11 cellular contexts compared by ENCODE assay signal in the genomic region with DNA sequence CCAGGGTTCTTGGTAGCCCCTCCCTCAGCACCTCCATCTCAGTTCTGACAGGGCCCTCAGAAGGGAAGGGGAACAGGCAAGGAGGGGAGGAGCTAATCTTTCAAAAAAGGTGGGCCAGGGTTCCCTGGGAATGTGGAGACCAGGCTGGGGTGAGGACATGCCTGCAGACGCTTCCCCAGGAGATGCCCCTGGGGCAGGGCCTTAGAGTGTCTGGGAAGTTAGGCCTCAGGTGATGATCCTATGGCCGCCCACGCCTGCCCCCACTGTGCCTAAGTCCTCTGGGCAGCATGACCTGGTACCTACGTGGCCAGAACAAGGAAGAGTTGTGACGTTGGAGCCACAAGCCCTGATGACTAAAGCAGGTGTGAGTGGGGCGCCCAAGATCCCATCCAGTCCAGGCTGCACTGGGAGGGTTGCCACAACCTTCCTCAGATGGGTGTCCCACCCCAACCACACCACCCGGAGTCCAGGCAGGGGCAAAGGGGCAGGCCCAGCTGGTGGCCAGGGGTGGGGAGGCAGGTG. TPM values are rescaled to one million over a fixed set of nuclear protein-coding genes. Genes with fewer than 3 reads are reported as not detected.
A peak's percentile ranks its signal among the peaks of the same experiment; 100 is the strongest.
DNase-seq lines count a peak whose midpoint lies in the region; ATAC-seq and TF ChIP-seq lines count a peak whose summit lies in the region.
"Had no signal": no experiment of that assay in that cellular context is flagged by ENCODE, and none has a peak within 500 bp of the region (broad histone marks: within the 10 kb centered on the region; RNA-seq: fewer than 3 reads in every experiment).

No MANE protein-coding gene starts in this region.

- no peak for TF ChIP-seq EP300 in Ishikawa (IDR thresholded peaks at IDR 0.05; ENCODE audit: borderline replicate concordance)

- 67 to 68% methylated on average over 4 to 7 of the region's 7 CpGs for WGBS in testis, 2 donors

- TF ChIP-seq RAD21 in Ishikawa (IDR thresholded peaks at IDR 0.05; ENCODE audit: low read depth): no peak

- POLR2A ChIA-PET in CD4-positive, alpha-beta T cell (lab: Charles Lee): interaction anchor here (1.1 kb wide), 1 partner anchor 11 kb away, joined by 3 read pairs; no protein-coding TSS in a partner anchor

- ATAC-seq in GM19397 (IDR thresholded peaks at IDR 0.05; ENCODE audit: unreplicated experiment): no peak
- no peak for ATAC-seq in GM21447 (IDR thresholded peaks at IDR 0.05; ENCODE audit: unreplicated experiment)
- no peak for ATAC-seq in CD4-positive, alpha-beta T cell (ENCODE audit: poor library complexity)

- no peaks in the 10 kb centered on the region for H3K36me3 Mint-ChIP-seq in CD4-positive, alpha-beta T cell (ENCODE audit: low read depth)

- H3K4me3 ChIP-seq in coronary artery: peak overlapping the region; percentile 26
- no peak overlapping the region for H3K4me3 ChIP-seq in mucosa of stomach (ENCODE audit: low read length)
- H3K4me3 ChIP-seq in testis: no peak overlapping the region

- TF ChIP-seq CTCF in coronary artery (IDR thresholded peaks at IDR 0.05) (no peak), testis (IDR thresholded peaks at IDR 0.05) (no peak)
- no peak for TF ChIP-seq CTCF in CD4-positive, alpha-beta T cell (IDR thresholded peaks at IDR 0.05)

- no peak overlapping the region for H3K27ac Mint-ChIP-seq in CD4-positive, alpha-beta T cell

- no peaks in the 10 kb centered on the region for H3K36me3 ChIP-seq in mucosa of stomach (ENCODE audit: control insufficient read depth, insufficient read depth, low read length)
- H3K36me3 ChIP-seq in testis (ENCODE audit: low read depth, missing control alignments): no peaks in the 10 kb centered on the region

- intact Hi-C loops in testis (cut with DNase I; ENCODE audit: low total_unique reads): no loop called here
- intact Hi-C loops in CD4-positive, alpha-beta T cell (cut with DNase I, micrococcal nuclease): no loop called here

- CTCF ChIA-PET in CD4-positive, alpha-beta T cell (lab: Charles Lee): no interaction called here

- no peak overlapping the region for H3K4me3 Mint-ChIP-seq in CD4-positive, alpha-beta T cell

- DNase-seq in coronary artery (ENCODE audit: low spot score) (no peak), testis (no peak), NCI-H82 treated with DMSO at 0.1 percent for 48 hours (lab: John Stamatoyannopoulos, UW; ENCODE audit: unreplicated experiment) (no peak)
- no peak for DNase-seq in CD4-positive, alpha-beta T cell
- DNase-seq: activated T-cell treated with anti-CD3 and anti-CD28 coated beads, Interleukin-2, amount 50 U/mL, for 1 hour had no signal

- TF ChIP-seq POLR2A in testis (IDR thresholded peaks at IDR 0.05): no peak

- no peaks in the 10 kb centered on the region for H3K4me1 Mint-ChIP-seq in CD4-positive, alpha-beta T cell (ENCODE audit: low read depth)

- H3K27me3 ChIP-seq in mucosa of stomach (ENCODE audit: control insufficient read depth, insufficient read depth, low read length) (no peaks in the 10 kb centered on the region), testis (no peaks in the 10 kb centered on the region)
- no peaks in the 10 kb centered on the region for H3K27me3 ChIP-seq in CD4-positive, alpha-beta T cell (ENCODE audit: control insufficient read depth, insufficient read depth, low read length)

- H3K9me3 Mint-ChIP-seq in CD4-positive, alpha-beta T cell: no peaks in the 10 kb centered on the region

- peaks cover 73% of the 10 kb centered on the region for H3K4me1 ChIP-seq in mucosa of stomach (ENCODE audit: control insufficient read depth, insufficient read depth, low read length)
- peaks cover 69% of the 10 kb centered on the region for H3K4me1 ChIP-seq in testis

- peak overlapping the region; percentile 65 for H3K9ac ChIP-seq in mucosa of stomach (ENCODE audit: low read length)

- H3K27ac ChIP-seq in coronary artery: peak overlapping the region; percentile 97 to 99
- H3K27ac ChIP-seq in testis: peak overlapping the region; percentile 71 to 72
- no peak overlapping the region for H3K27ac ChIP-seq in CD4-positive, alpha-beta T cell (ENCODE audit: low read depth, low read length)

- H3K27me3 Mint-ChIP-seq in CD4-positive, alpha-beta T cell: peaks cover 15% of the 10 kb centered on the region

- H3K9me3 ChIP-seq in mucosa of stomach (ENCODE audit: control insufficient read depth, low read length): no peaks in the 10 kb centered on the region
- no peaks in the 10 kb centered on the region for H3K9me3 ChIP-seq in testis
- no peaks in the 10 kb centered on the region for H3K9me3 ChIP-seq in CD4-positive, alpha-beta T cell (ENCODE audit: control insufficient read depth, low read length)

TF ChIP-seq in Ishikawa, 13 proteins besides CTCF, POLR2A, EP300 and RAD21:
- TF ChIP-seq ZBTB7A (IDR thresholded peaks at IDR 0.05; ENCODE audit: low read depth) (peak; percentile 4; the same call in 1 of the 2 replicates), FOXM1 (IDR thresholded peaks at IDR 0.05; ENCODE audit: borderline replicate concordance, low read depth) (no peak), EGR1 (IDR thresholded peaks at IDR 0.05) (peak; percentile 87)

RNA-seq across cellular contexts. Expression of a gene that starts 3.9 kb away (rescaled TPM):
- total RNA-seq in testis: 10 to 100 TPM; 12.9 to 26.7 TPM
- 30.2 TPM for polyA plus RNA-seq in testis (ENCODE audit: insufficient read depth, low read depth, low replicate concordance)
- 1 to 10 TPM; 1.9 to 2.0 TPM for total RNA-seq in CD4-positive, alpha-beta T cell

RNA-seq across cellular contexts. Expression of a gene that starts 13.9 kb away (rescaled TPM):
- total RNA-seq in testis: 1 to 10 TPM; 1.5 to 3.2 TPM
- 2.6 TPM for polyA plus RNA-seq in testis (ENCODE audit: insufficient read depth, low read depth, low replicate concordance)
- total RNA-seq in CD4-positive, alpha-beta T cell: under 1 TPM in 1 of 2 experiments, not detected in 1; 0.22 TPM
- total RNA-seq: lung microvascular endothelial cell; T-helper 2 cell treated with Interferon-gamma antibody and Interleukin-4, amounts not matched to agents 100 ng/mL and 5 ng/mL, for 36 hours had no signal

RNA-seq across cellular contexts. Expression of a gene that starts 27.2 kb away (rescaled TPM):
- 10 to 100 TPM; 55.3 to 60.9 TPM for total RNA-seq in testis
- polyA plus RNA-seq in testis (ENCODE audit: insufficient read depth, low read depth, low replicate concordance): 42.3 TPM
- total RNA-seq in CD4-positive, alpha-beta T cell: 10 to 100 TPM; 30.0 to 30.4 TPM

RNA-seq across cellular contexts. Expression of a gene that starts 29.0 kb away (rescaled TPM):
- total RNA-seq in testis: 100 to 1,000 TPM; 239 to 343 TPM
- 238 TPM for polyA plus RNA-seq in testis (ENCODE audit: insufficient read depth, low read depth, low replicate concordance)
- total RNA-seq in CD4-positive, alpha-beta T cell: 100 to 1,000 TPM; 204 to 217 TPM

RNA-seq across cellular contexts. Expression of a gene that starts 34.2 kb away (rescaled TPM):
- 10 to 100 TPM; 13.8 to 25.2 TPM for total RNA-seq in testis
- polyA plus RNA-seq in testis (ENCODE audit: insufficient read depth, low read depth, low replicate concordance): 27.9 TPM
- 1 to 10 TPM; 3.0 to 3.2 TPM for total RNA-seq in CD4-positive, alpha-beta T cell

Comparison
In these comparisons a context has a peak if more than half of its experiments do, and no peak if none do; other contexts are left out.
1. RNA of a gene that starts 3.9 kb away (total RNA-seq): 12.9 to 26.7 TPM in testis; 1.9 to 2.0 TPM in CD4-positive, alpha-beta T cell; every median in the first group is over 4 times any median in the second.